Comparison of ENCODE assay signal across 25 cellular contexts in the genomic region with DNA sequence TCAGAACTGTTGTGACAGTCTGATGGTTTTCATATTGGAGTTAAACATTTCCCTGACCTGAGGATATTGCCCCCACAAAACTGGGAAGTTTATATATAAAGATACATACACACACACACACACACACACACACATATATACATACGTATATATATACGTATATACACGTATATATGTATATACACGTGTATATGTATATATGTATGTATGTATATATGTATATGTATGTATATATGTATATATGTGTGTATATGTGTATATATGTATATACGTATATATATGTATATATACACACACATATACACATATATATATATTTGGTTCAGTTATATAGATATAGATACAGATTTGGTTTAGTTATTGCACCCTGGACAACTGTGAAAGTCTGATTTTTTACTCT.
DNase-seq lines count a peak whose midpoint lies in the region; ATAC-seq, FAIRE-seq and TF ChIP-seq lines count a peak whose summit lies in the region.
"Had no signal": no experiment of that assay in that cellular context is flagged by ENCODE, and none has a peak within 500 bp of the region (broad histone marks: within the 10 kb centered on the region; RNA-seq: fewer than 3 reads in every experiment).

No MANE protein-coding gene starts in this region.

- H4K91ac ChIP-seq in trophoblast cell (ENCODE audit: low read depth, low read length), result no peak overlapping the region

- peak overlapping the region; percentile 75 for H3K4ac ChIP-seq in trophoblast cell (ENCODE audit: low read depth, low read length)

- H3K36me3 Mint-ChIP-seq in T-helper 17 cell (ENCODE audit: low read depth) (peaks cover 9% of the 10 kb centered on the region), HFFc6 (ENCODE audit: low read depth) (peaks cover 26% of the 10 kb centered on the region), endodermal cell (ENCODE audit: low read depth) (peaks cover 5% of the 10 kb centered on the region)
- H3K36me3 Mint-ChIP-seq in activated T-cell treated with anti-CD3 and anti-CD28 coated beads, Interleukin-2, amount 50 U/mL, for 4 hours (ENCODE audit: insufficient read depth), result peaks cover 32% of the 10 kb centered on the region

- H3K36me3 ChIP-seq in trophoblast cell (ENCODE audit: control insufficient read depth in 1 of 2, insufficient read depth in 2 of 2, low read length in 2 of 2) (peaks cover 6 to 9% of the 10 kb centered on the region in 2 experiments), endodermal cell (ENCODE audit: control insufficient read depth, insufficient read depth, low read length) (peaks cover 43% of the 10 kb centered on the region)

- no peak overlapping the region for H3K27ac ChIP-seq in trophoblast cell (ENCODE audit: low read depth, low read length)
- H3K27ac ChIP-seq in endodermal cell (ENCODE audit: low read depth, low read length), result no peak overlapping the region
- H3K27ac ChIP-seq: BLaER1 had no signal

- no peak overlapping the region for H3K14ac ChIP-seq in trophoblast cell (ENCODE audit: low read length)

- no peak overlapping the region for H3K23ac ChIP-seq in trophoblast cell (ENCODE audit: low read length)

- H4K12ac ChIP-seq in trophoblast cell (ENCODE audit: low read depth, low read length), result no peak overlapping the region

- peaks cover 4% of the 10 kb centered on the region for H3K79me2 ChIP-seq in trophoblast cell (ENCODE audit: control insufficient read depth, insufficient read depth, low read length, poor library complexity)

- H3K79me1 ChIP-seq in trophoblast cell (ENCODE audit: low read length), result peaks cover 5% of the 10 kb centered on the region

- H2AK5ac ChIP-seq in trophoblast cell (ENCODE audit: low read length), result no peak overlapping the region

- ATAC-seq in T-helper 17 cell, result no peak
- ATAC-seq in activated T-cell treated with anti-CD3 and anti-CD28 coated beads, Interleukin-2, amount 50 U/mL, for 4 hours, result no peak
- ATAC-seq: GM12878 had no signal

- no peaks in the 10 kb centered on the region for H3K9me3 ChIP-seq in T-helper 17 cell (ENCODE audit: control insufficient read depth, low read length, poor library complexity, severe bottlenecking)
- H3K9me3 ChIP-seq in trophoblast cell (ENCODE audit: insufficient read depth, low read depth, low read length), result no peaks in the 10 kb centered on the region
- H3K9me3 ChIP-seq in endodermal cell (ENCODE audit: control insufficient read depth, low read length), result no peaks in the 10 kb centered on the region
- H3K9me3 ChIP-seq: BE2C, BLaER1, Caco-2 had no signal

- DNase-seq in T-helper 17 cell (no peak), trophoblast cell (no peak), COLO829 (ENCODE audit: low spot score) (no peak), HFFc6 (no peak), endodermal cell (no peak)
- no peak for DNase-seq in activated T-cell treated with anti-CD3 and anti-CD28 coated beads, Interleukin-2, amount 50 U/mL, for 4 hours
- DNase-seq: 8988T; ACHN; BE2C; C1 segment of cervical spinal cord; Caco-2; Calu3; CD4-positive, alpha-beta memory T cell; CD4-positive, CD25-positive, alpha-beta regulatory T cell; CD8-positive, alpha-beta memory T cell; DMS79 treated with DMSO at 0.1 percent for 48 hours; GDM1 had no signal

- H2BK12ac ChIP-seq in trophoblast cell (ENCODE audit: low read length), result no peak overlapping the region

- peak; percentile 18 for FAIRE-seq in colon (lab: Jason Lieb, UNC)
- FAIRE-seq: A204.1, D721Med, GM12878, GM12892, GM18507 had no signal

- no CpG with 5 or more reads among the region's 5 CpGs for WGBS in trophoblast cell (ENCODE audit: extremely low coverage, insufficient coverage, insufficient read length)
- no CpG with 5 or more reads among the region's 5 CpGs for WGBS in endodermal cell (ENCODE audit: insufficient coverage in 1 of 2, insufficient read length in 1 of 2), 2 experiments

- no peak overlapping the region for H2BK5ac ChIP-seq in trophoblast cell (ENCODE audit: low read depth, low read length, poor library complexity)

- TF ChIP-seq CTCF in HFFc6 (IDR thresholded peaks at IDR 0.05) (no peak), endodermal cell (conservative IDR thresholded peaks at IDR 0.05) (no peak)

- H3K4me2 ChIP-seq in trophoblast cell (ENCODE audit: low read length), result no peak overlapping the region
- H3K4me2 ChIP-seq: BLaER1 had no signal

- H3K4me1 Mint-ChIP-seq in T-helper 17 cell, result peaks cover 31% of the 10 kb centered on the region
- H3K4me1 Mint-ChIP-seq in activated T-cell treated with anti-CD3 and anti-CD28 coated beads, Interleukin-2, amount 50 U/mL, for 4 hours (ENCODE audit: low read depth), result peaks cover 37% of the 10 kb centered on the region
- H3K4me1 Mint-ChIP-seq in HFFc6 (ENCODE audit: low read depth), result peaks cover 14% of the 10 kb centered on the region
- peaks cover 27% of the 10 kb centered on the region for H3K4me1 Mint-ChIP-seq in endodermal cell
- H3K4me1 Mint-ChIP-seq: CD14-positive monocyte had no signal

- H3K27me3 Mint-ChIP-seq in T-helper 17 cell, result no peaks in the 10 kb centered on the region
- H3K27me3 Mint-ChIP-seq in activated T-cell treated with anti-CD3 and anti-CD28 coated beads, Interleukin-2, amount 50 U/mL, for 4 hours (ENCODE audit: low read depth), result no peaks in the 10 kb centered on the region
- peaks cover 2% of the 10 kb centered on the region for H3K27me3 Mint-ChIP-seq in HFFc6 (ENCODE audit: insufficient read depth)
- H3K27me3 Mint-ChIP-seq in endodermal cell (ENCODE audit: insufficient read depth), result no peaks in the 10 kb centered on the region
- H3K27me3 Mint-ChIP-seq: CD4-positive, alpha-beta memory T cell; CD4-positive, CD25-positive, alpha-beta regulatory T cell; CD8-positive, alpha-beta memory T cell had no signal

- H3K18ac ChIP-seq in trophoblast cell (ENCODE audit: low read length), result no peak overlapping the region

- H3K27ac Mint-ChIP-seq in T-helper 17 cell, result peak overlapping the region; percentile 49
- H3K27ac Mint-ChIP-seq in HFFc6, result no peak overlapping the region
- H3K27ac Mint-ChIP-seq in endodermal cell, result no peak overlapping the region

- H3K4me1 ChIP-seq in trophoblast cell (ENCODE audit: control insufficient read depth in 1 of 2, insufficient read depth in 2 of 2, low read length in 2 of 2) (peaks cover 8 to 13% of the 10 kb centered on the region in 2 experiments), endodermal cell (ENCODE audit: control insufficient read depth, insufficient read depth, low read length) (peaks cover 7% of the 10 kb centered on the region)
- H3K4me1 ChIP-seq: BLaER1 had no signal

- no peak overlapping the region for H3K9ac ChIP-seq in trophoblast cell (ENCODE audit: low read length)
- H3K9ac ChIP-seq in endodermal cell (ENCODE audit: extremely low read depth, low read length, poor library complexity, severe bottlenecking), result no peak overlapping the region
- H3K9ac ChIP-seq: BLaER1 had no signal

- H2AFZ ChIP-seq in trophoblast cell (ENCODE audit: insufficient read depth, low read length, poor library complexity), result no peak overlapping the region

- H3K27me3 ChIP-seq in trophoblast cell (ENCODE audit: insufficient read depth, low read length) (no peaks in the 10 kb centered on the region), endodermal cell (ENCODE audit: control insufficient read depth, insufficient read depth, low read length, poor library complexity, severe bottlenecking) (no peaks in the 10 kb centered on the region)
- H3K27me3 ChIP-seq: BE2C, BLaER1 had no signal

- H3K4me3 ChIP-seq in trophoblast cell (ENCODE audit: low read depth, low read length), result no peak overlapping the region
- H3K4me3 ChIP-seq in endodermal cell (ENCODE audit: low read length), result no peak overlapping the region
- H3K4me3 ChIP-seq: BLaER1, GM12878 had no signal

- H4K8ac ChIP-seq in trophoblast cell (ENCODE audit: low read depth, low read length), result no peak overlapping the region

- H2BK120ac ChIP-seq in trophoblast cell (ENCODE audit: insufficient read depth, low read length, poor library complexity), result no peak overlapping the region

- H3K4me3 Mint-ChIP-seq in T-helper 17 cell (no peak overlapping the region), HFFc6 (no peak overlapping the region), endodermal cell (no peak overlapping the region)
- no peak overlapping the region for H3K4me3 Mint-ChIP-seq in activated T-cell treated with anti-CD3 and anti-CD28 coated beads, Interleukin-2, amount 50 U/mL, for 4 hours
- H3K4me3 Mint-ChIP-seq: CD14-positive monocyte; CD4-positive, alpha-beta memory T cell; CD8-positive, alpha-beta memory T cell had no signal

- H3K9me3 Mint-ChIP-seq in activated T-cell treated with anti-CD3 and anti-CD28 coated beads, Interleukin-2, amount 50 U/mL, for 4 hours, result no peaks in the 10 kb centered on the region
- H3K9me3 Mint-ChIP-seq in HFFc6, result no peaks in the 10 kb centered on the region
- no peaks in the 10 kb centered on the region for H3K9me3 Mint-ChIP-seq in endodermal cell
- H3K9me3 Mint-ChIP-seq: CD14-positive monocyte; CD4-positive, alpha-beta memory T cell; CD8-positive, alpha-beta memory T cell had no signal
